ENCODE assay signal across 24 cellular contexts in the genomic region with DNA sequence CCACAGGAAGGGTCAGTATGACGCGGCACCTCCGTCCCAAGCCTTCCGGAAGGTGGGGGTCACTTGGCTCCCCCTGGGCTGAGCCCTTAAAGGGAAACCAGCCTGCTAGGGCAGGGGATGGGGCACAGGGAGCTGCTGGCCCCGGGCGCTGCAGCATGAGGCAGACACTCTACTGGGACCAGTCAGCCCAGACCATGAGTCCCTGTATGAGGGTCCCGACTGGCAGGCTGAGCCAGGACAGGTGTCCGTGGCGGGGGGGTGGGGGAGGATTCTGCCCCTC. TPM values are rescaled to one million over a fixed set of nuclear protein-coding genes. Genes with fewer than 3 reads are reported as not detected.
DNase-seq lines count a peak whose midpoint lies in the region; ATAC-seq, FAIRE-seq and TF ChIP-seq lines count a peak whose summit lies in the region.
"Had no signal": no experiment of that assay in that cellular context is flagged by ENCODE, and none has a peak within 500 bp of the region (broad histone marks: within the 10 kb centered on the region; RNA-seq: fewer than 3 reads in every experiment).

No MANE protein-coding gene starts in this region.

- H3K9me1 ChIP-seq in K562 (ENCODE audit: control insufficient read depth, insufficient read depth, low read length), result peaks cover 3% of the 10 kb centered on the region

- no peak overlapping the region for H3K27ac Mint-ChIP-seq in naive thymus-derived CD4-positive, alpha-beta T cell
- H3K27ac Mint-ChIP-seq: activated CD4-positive, alpha-beta T cell treated with anti-CD3 and anti-CD28 coated beads, Interleukin-2, amount 10 ng/mL, durations not matched to agents 7 days and 5 days; activated naive CD8-positive, alpha-beta T cell treated with anti-CD3 and anti-CD28 coated beads for 36 hours; nephron progenitor cell; stimulated activated naive CD8-positive, alpha-beta T cell treated with anti-CD3 and anti-CD28 coated beads, Interleukin-15, amount 100 ng/mL, for 72 hours had no signal

- H3K9me3 Mint-ChIP-seq in naive thymus-derived CD4-positive, alpha-beta T cell, result no peaks in the 10 kb centered on the region
- H3K9me3 Mint-ChIP-seq: activated CD4-positive, alpha-beta T cell treated with anti-CD3 and anti-CD28 coated beads, Interleukin-2, amount 10 ng/mL, durations not matched to agents 7 days and 5 days; activated naive CD8-positive, alpha-beta T cell treated with anti-CD3 and anti-CD28 coated beads for 36 hours; activated T-cell treated with anti-CD3 and anti-CD28 coated beads, Interleukin-2, amount 50 U/mL, for 24 hours; nephron progenitor cell; stimulated activated naive CD8-positive, alpha-beta T cell treated with anti-CD3 and anti-CD28 coated beads, Interleukin-15, amount 100 ng/mL, for 72 hours; T-cell had no signal

- peak; percentile 19 for FAIRE-seq in K562 (lab: Jason Lieb, UNC)
- FAIRE-seq: bronchial epithelial cell, colon had no signal

- BruUV-seq in K562 (replicated peaks; lab: Mats Ljungman, UMichigan), result no TSS peak

- ATAC-seq in K562, result peak; percentile 19
- ATAC-seq in left lobe of liver, result peak; percentile 7
- ATAC-seq in naive thymus-derived CD4-positive, alpha-beta T cell, result no peak
- no peak for ATAC-seq in gastroesophageal sphincter

- H2AFZ ChIP-seq in K562 (ENCODE audit: low read depth, low read length), result no peak overlapping the region
- H2AFZ ChIP-seq: parathyroid adenoma had no signal

- in situ Hi-C loops in K562 (cut with MboI), result loop anchor here (10.0 kb wide), 1 partner anchor 82 kb away; no protein-coding TSS in a partner anchor

- TF ChIP-seq RAD21 in K562 (CRISPR knock-in tag; conservative IDR thresholded peaks at IDR 0.05 in 1 of 2, IDR thresholded peaks at IDR 0.05 in 1 of 2), result no peak

- H3K36me3 ChIP-seq in BLaER1 treated with 17β-estradiol and CSF1 and Interleukin-3, amounts not matched to agents 10 nM and 100 nM, result peaks cover 0 to 21% (median 0%) of the 10 kb centered on the region in 11 experiments; a peak in 7 of 22 replicates
- H3K36me3 ChIP-seq in K562 (ENCODE audit: control insufficient read depth, insufficient read depth, low read length) (peaks cover 66% of the 10 kb centered on the region; the same call in 2 of the 3 replicates), ovary (no peaks in the 10 kb centered on the region), gastroesophageal sphincter (peaks cover 0 to 13% of the 10 kb centered on the region in 2 donors)
- H3K36me3 ChIP-seq in naive thymus-derived CD4-positive, alpha-beta T cell (ENCODE audit: control insufficient read depth in 2 of 3, insufficient read depth in 3 of 3, low read length in 3 of 3), result no peaks in the 10 kb centered on the region
- H3K36me3 ChIP-seq: thyroid gland had no signal

- no peak overlapping the region for H3K4me3 Mint-ChIP-seq in naive thymus-derived CD4-positive, alpha-beta T cell
- H3K4me3 Mint-ChIP-seq: activated CD4-positive, alpha-beta T cell treated with anti-CD3 and anti-CD28 coated beads, Interleukin-2, amount 10 ng/mL, durations not matched to agents 7 days and 5 days; activated naive CD8-positive, alpha-beta T cell treated with anti-CD3 and anti-CD28 coated beads for 36 hours; activated T-cell treated with anti-CD3 and anti-CD28 coated beads, Interleukin-2, amount 50 U/mL, for 24 hours; nephron progenitor cell; stimulated activated naive CD8-positive, alpha-beta T cell treated with anti-CD3 and anti-CD28 coated beads, Interleukin-15, amount 100 ng/mL, for 72 hours; T-cell had no signal

- H3K4me3 ChIP-seq in BLaER1 treated with 17β-estradiol and CSF1 and Interleukin-3, amounts not matched to agents 10 nM and 100 nM, result no peak overlapping the region
- H3K4me3 ChIP-seq in K562, result no peak overlapping the region
- H3K4me3 ChIP-seq in ovary, result no peak overlapping the region
- no peak overlapping the region for H3K4me3 ChIP-seq in naive thymus-derived CD4-positive, alpha-beta T cell (ENCODE audit: low read length)
- no peak overlapping the region for H3K4me3 ChIP-seq in gastroesophageal sphincter
- H3K4me3 ChIP-seq: lung, thyroid gland, vagina had no signal

- peaks cover 23 to 99% (median 83%) of the 10 kb centered on the region in 10 experiments for H3K4me1 ChIP-seq in BLaER1 treated with 17β-estradiol and CSF1 and Interleukin-3, amounts not matched to agents 10 nM and 100 nM
- H3K4me1 ChIP-seq in K562 (replicated peaks in 1 of 2; ENCODE audit: control insufficient read depth in 2 of 2, insufficient read depth in 2 of 2, low read length in 2 of 2) (peaks cover 45 to 100% of the 10 kb centered on the region in 2 experiments), ovary (ENCODE audit: insufficient read depth) (peaks cover 17% of the 10 kb centered on the region), gastroesophageal sphincter (peaks cover 0 to 59% (median 18%) of the 10 kb centered on the region in 3 donors)
- H3K4me1 ChIP-seq in naive thymus-derived CD4-positive, alpha-beta T cell (ENCODE audit: control insufficient read depth in 2 of 2, insufficient read depth in 2 of 2, low read length in 2 of 2), result peaks cover 0 to 7% of the 10 kb centered on the region in 2 donors
- H3K4me1 ChIP-seq: parathyroid adenoma had no signal

- POLR2A ChIA-PET in K562 (lab: Yijun Ruan, JAX), result interaction anchor here (1.0 to 2.0 kb wide), 2 partner anchors 10 to 60 kb away, joined by 3 to 7 read pairs; no protein-coding TSS in a partner anchor
- POLR2A ChIA-PET in naive thymus-derived CD4-positive, alpha-beta T cell (lab: Charles Lee), result no interaction called here

- CTCF ChIA-PET in K562 (lab: Yijun Ruan, JAX; ENCODE audit: low intra/inter-chr PET ratio), result interaction anchor here (0.9 to 6.2 kb wide), 5 partner anchors 84 to 221 kb away, joined by 3 to 108 read pairs (median 7); no protein-coding TSS in a partner anchor
- CTCF ChIA-PET in naive thymus-derived CD4-positive, alpha-beta T cell (lab: Charles Lee), result interaction anchor here (0.6 to 1.3 kb wide), 4 partner anchors 61 to 640 kb away, joined by 3 read pairs; no protein-coding TSS in a partner anchor

- 68% methylated on average over 9 of the region's 9 CpGs for WGBS in K562 (ENCODE audit: insufficient coverage, low coverage, missing lambda C conversion rate)
- 51 to 81% (median 63%) methylated on average over 6 to 9 of the region's 9 CpGs for WGBS in ovary, 3 donors
- no CpG with 5 or more reads among the region's 9 CpGs for WGBS in gastroesophageal sphincter (ENCODE audit: low coverage in 1 of 2), 2 donors

- H3K27me3 ChIP-seq in BLaER1 treated with 17β-estradiol and CSF1 and Interleukin-3, amounts not matched to agents 10 nM and 100 nM, result no peaks in the 10 kb centered on the region
- H3K27me3 ChIP-seq in K562 (ENCODE audit: control insufficient read depth in 2 of 2, insufficient read depth in 2 of 2, low read length in 2 of 2), result no peaks in the 10 kb centered on the region
- no peaks in the 10 kb centered on the region for H3K27me3 ChIP-seq in ovary
- no peaks in the 10 kb centered on the region for H3K27me3 ChIP-seq in naive thymus-derived CD4-positive, alpha-beta T cell (ENCODE audit: control insufficient read depth in 2 of 2, insufficient read depth in 2 of 2, low read length in 2 of 2)
- peaks cover 48% of the 10 kb centered on the region for H3K27me3 ChIP-seq in gastroesophageal sphincter
- H3K27me3 ChIP-seq: thyroid gland, vagina had no signal

- no peak overlapping the region for H3K27ac ChIP-seq in BLaER1 treated with 17β-estradiol and CSF1 and Interleukin-3, amounts not matched to agents 10 nM and 100 nM
- 0 out of 3 replicates have a peak overlapping the region, but pooled peaks have one; percentile 21 for H3K27ac ChIP-seq in K562 (ENCODE audit: extremely low read depth, low read depth, low read length)
- H3K27ac ChIP-seq in ovary, result peak overlapping the region; percentile 2 to 5
- H3K27ac ChIP-seq in naive thymus-derived CD4-positive, alpha-beta T cell (ENCODE audit: low read depth, low read length), result no peak overlapping the region
- H3K27ac ChIP-seq in gastroesophageal sphincter, result no peak overlapping the region
- H3K27ac ChIP-seq: epithelial cell of prostate, parathyroid adenoma, thyroid gland, vagina had no signal

- H3K9ac ChIP-seq in BLaER1 treated with 17β-estradiol and CSF1 and Interleukin-3, amounts not matched to agents 10 nM and 100 nM, result no peak overlapping the region
- H3K9ac ChIP-seq in K562 (ENCODE audit: insufficient read depth in 1 of 2, low read depth in 2 of 2, low read length in 2 of 2), result peak overlapping the region in 1 of 2 experiments; percentile 86; a peak in 2 of 4 replicates
- H3K9ac ChIP-seq: parathyroid adenoma had no signal

- peak overlapping the region in 10 of 11 experiments; percentile 26 to 89 (median 80); a peak in 13 of 22 replicates for H3K4me2 ChIP-seq in BLaER1 treated with 17β-estradiol and CSF1 and Interleukin-3, amounts not matched to agents 10 nM and 100 nM
- no peak overlapping the region for H3K4me2 ChIP-seq in K562 (ENCODE audit: insufficient read depth, low read length)

- DNase-seq in K562 (ENCODE audit: extremely low read depth in 1 of 4, low spot score in 3 of 4) (no peak), left lobe of liver (ENCODE audit: low spot score) (no peak), ovary (peak in 4 of 5 donors; percentile 60 to 72 (median 65)), NCI-H226 (no peak)
- no peak for DNase-seq in activated effector memory CD4-positive, alpha-beta T cell treated with anti-CD3 and anti-CD28 coated beads, Interleukin-2, amount 50 U/mL, for 16 hours
- DNase-seq in naive thymus-derived CD4-positive, alpha-beta T cell, result no peak
- DNase-seq: DMS153, NCI-H1694 treated with DMSO at 0.1 percent for 48 hours, NCI-H510A had no signal

- TF ChIP-seq CTCF in K562 (IDR thresholded peaks at IDR 0.05 in 2 of 3, conservative IDR thresholded peaks at IDR 0.05 in 1 of 3; ENCODE audit: insufficient read depth in 2 of 3, low read depth in 1 of 3, low read length in 3 of 3), result no peak
- no peak for TF ChIP-seq CTCF in ovary (IDR thresholded peaks at IDR 0.05)
- TF ChIP-seq CTCF in gastroesophageal sphincter (IDR thresholded peaks at IDR 0.05), result no peak

- H3K27me3 Mint-ChIP-seq in naive thymus-derived CD4-positive, alpha-beta T cell, result no peaks in the 10 kb centered on the region
- H3K27me3 Mint-ChIP-seq: activated CD4-positive, alpha-beta T cell treated with anti-CD3 and anti-CD28 coated beads, Interleukin-2, amount 10 ng/mL, durations not matched to agents 7 days and 5 days; activated naive CD8-positive, alpha-beta T cell treated with anti-CD3 and anti-CD28 coated beads for 36 hours; activated T-cell treated with anti-CD3 and anti-CD28 coated beads, Interleukin-2, amount 50 U/mL, for 24 hours; stimulated activated naive CD8-positive, alpha-beta T cell treated with anti-CD3 and anti-CD28 coated beads, Interleukin-15, amount 100 ng/mL, for 72 hours; T-cell had no signal

- TF ChIP-seq EP300 in K562 (IDR thresholded peaks at IDR 0.05; ENCODE audit: low read length), result no peak
- TF ChIP-seq EP300 in ovary (IDR thresholded peaks at IDR 0.05), result no peak
- TF ChIP-seq EP300 in gastroesophageal sphincter (IDR thresholded peaks at IDR 0.05), result no peak

- peaks cover 0 to 94% (median 48%) of the 10 kb centered on the region in 11 experiments; a peak in 17 of 22 replicates for H4K20me1 ChIP-seq in BLaER1 treated with 17β-estradiol and CSF1 and Interleukin-3, amounts not matched to agents 10 nM and 100 nM
- peaks cover 6% of the 10 kb centered on the region for H4K20me1 ChIP-seq in K562 (replicated peaks; ENCODE audit: control insufficient read depth, insufficient read depth, low read length)

- H3K79me2 ChIP-seq in K562 (ENCODE audit: control insufficient read depth, insufficient read depth, low read length), result peaks cover 5% of the 10 kb centered on the region; the same call in 1 of the 3 replicates
- H3K79me2 ChIP-seq: parathyroid adenoma had no signal

- H3K36me3 Mint-ChIP-seq in naive thymus-derived CD4-positive, alpha-beta T cell, result no peaks in the 10 kb centered on the region
- H3K36me3 Mint-ChIP-seq: activated naive CD8-positive, alpha-beta T cell treated with anti-CD3 and anti-CD28 coated beads for 36 hours had no signal

- H3K9me3 ChIP-seq in BLaER1 treated with 17β-estradiol and CSF1 and Interleukin-3, amounts not matched to agents 10 nM and 100 nM (replicated peaks in 1 of 11), result no peaks in the 10 kb centered on the region
- H3K9me3 ChIP-seq in K562 (replicated peaks; ENCODE audit: control insufficient read depth, insufficient read depth, low read depth, low read length) (no peaks in the 10 kb centered on the region), ovary (no peaks in the 10 kb centered on the region), gastroesophageal sphincter (no peaks in the 10 kb centered on the region)
- H3K9me3 ChIP-seq in naive thymus-derived CD4-positive, alpha-beta T cell (ENCODE audit: control insufficient read depth in 2 of 3, low read length in 3 of 3), result no peaks in the 10 kb centered on the region
- H3K9me3 ChIP-seq: thyroid gland, vagina had no signal

- no peak for TF ChIP-seq POLR2A in K562 (conservative IDR thresholded peaks at IDR 0.05)
- no peak for TF ChIP-seq POLR2A in ovary (IDR thresholded peaks at IDR 0.05)
- TF ChIP-seq POLR2A in gastroesophageal sphincter (IDR thresholded peaks at IDR 0.05), result no peak

- intact Hi-C loops in K562 (cut with micrococcal nuclease), result loop anchor here (1.0 to 5.0 kb wide), 3 partner anchors 35 to 84 kb away; no protein-coding TSS in a partner anchor
- intact Hi-C loops in ovary (cut with DNase I), result loop anchor here (2.0 to 5.0 kb wide), 3 partner anchors 82 to 85 kb away; no protein-coding TSS in a partner anchor
- intact Hi-C loops in naive thymus-derived CD4-positive, alpha-beta T cell (cut with micrococcal nuclease), result loop anchor here (1.0 to 5.0 kb wide), 5 partner anchors 35 to 84 kb away; a partner anchor contains a TSS

- H3K4me1 Mint-ChIP-seq in naive thymus-derived CD4-positive, alpha-beta T cell, result peaks cover 0 to 13% (median 5%) of the 10 kb centered on the region in 7 donors
- H3K4me1 Mint-ChIP-seq: activated naive CD8-positive, alpha-beta T cell treated with anti-CD3 and anti-CD28 coated beads for 36 hours had no signal

RNA-seq across cellular contexts. Expression of a gene that starts 43.4 kb away (rescaled TPM):
- total RNA-seq in K562 (2011; cell fraction: chromatin; rRNA removed; ENCODE audit: low replicate concordance), result 74.4 and 112 TPM in 2 replicates
- total RNA-seq in K562 (2011; cell fraction: nucleolus; rRNA removed), result 51.3 and 61.4 TPM in 2 replicates
- 61.1 and 63.4 TPM in 2 replicates for total RNA-seq in K562 (2011; cell fraction: nucleoplasm; rRNA removed)
- total RNA-seq in K562 (2014; rRNA removed) (26.9 and 35.1 TPM in 2 replicates), K562 (2014; rRNA removed; fragmentation: Illumina TruSeq; extraction: Trizol) (16.0 and 16.3 TPM in 2 replicates), K562 (2015; rRNA removed; fragmentation: Illumina TruSeq; extraction: Trizol) (31.1 and 33.9 TPM in 2 replicates), K562 (2021) (81.3 and 88.7 TPM in 2 replicates), left lobe of liver (18.1 TPM), ovary (10 to 100 TPM; 16.0 to 40.4 (median 36.5) TPM), gastroesophageal sphincter (10 to 100 TPM; 15.8 to 40.6 (median 23.3) TPM)
- polyA plus RNA-seq in K562 (2011; rRNA removed) (12.5 and 15.8 TPM in 2 replicates), K562 (2014; fragmentation: Illumina TruSeq; extraction: Trizol) (60.7 and 65.3 TPM in 2 replicates), K562 (2014; fragmentation: Nextera tagmentation; extraction: Ambion mirVana) (1 to 10 TPM; 1.7 to 2.0 TPM), K562 (2014; rRNA removed) (37.1 and 49.2 TPM in 2 replicates), ovary (10 to 100 TPM; 17.1 to 25.3 TPM)
- polyA plus RNA-seq in K562 (2011; cell fraction: cytosol; rRNA removed), result 10.1 and 15.8 TPM in 2 replicates
- polyA plus RNA-seq in K562 (2011; cell fraction: nucleus; rRNA removed), result 43.3 and 65.6 TPM in 2 replicates
- 57.6 and 59.2 TPM in 2 replicates for polyA plus RNA-seq in K562 (2012)
- polyA minus RNA-seq in K562 (2011; rRNA and poly(A)+ RNA removed), result 7.9 and 9.1 TPM in 2 replicates
- polyA minus RNA-seq in K562 (2011; cell fraction: cytosol; rRNA and poly(A)+ RNA removed), result 23.7 and 30.6 TPM in 2 replicates
- 17.5 and 19.1 TPM in 2 replicates for polyA minus RNA-seq in K562 (2011; cell fraction: nucleus; rRNA and poly(A)+ RNA removed)
- total RNA-seq in naive thymus-derived CD4-positive, alpha-beta T cell, result 10 to 100 TPM; 74.0 to 97.8 (median 82.6) TPM
- polyA plus RNA-seq in naive thymus-derived CD4-positive, alpha-beta T cell, result 10 to 100 TPM; 11.0 to 23.9 TPM

Comparison
In these comparisons a context has a peak if more than half of its experiments do, and no peak if none do; other contexts are left out.
1. H3K27ac ChIP-seq: peak in K562 (single experiment) and ovary (2 of 2); none in BLaER1 treated with 17β-estradiol and CSF1 and Interleukin-3, amounts not matched to agents 10 nM and 100 nM (0 of 11), naive thymus-derived CD4-positive, alpha-beta T cell (single experiment) and gastroesophageal sphincter (0 of 4).
2. ATAC-seq: peak in K562 (single experiment) and left lobe of liver (single experiment); none in naive thymus-derived CD4-positive, alpha-beta T cell (single experiment) and gastroesophageal sphincter (single experiment).
3. DNase-seq: peak in ovary (4 of 5); none in K562 (0 of 4), left lobe of liver (single experiment), activated effector memory CD4-positive, alpha-beta T cell treated with anti-CD3 and anti-CD28 coated beads, Interleukin-2, amount 50 U/mL, for 16 hours (single experiment), NCI-H226 (single experiment) and naive thymus-derived CD4-positive, alpha-beta T cell (0 of 9).